In the genomic region with DNA sequence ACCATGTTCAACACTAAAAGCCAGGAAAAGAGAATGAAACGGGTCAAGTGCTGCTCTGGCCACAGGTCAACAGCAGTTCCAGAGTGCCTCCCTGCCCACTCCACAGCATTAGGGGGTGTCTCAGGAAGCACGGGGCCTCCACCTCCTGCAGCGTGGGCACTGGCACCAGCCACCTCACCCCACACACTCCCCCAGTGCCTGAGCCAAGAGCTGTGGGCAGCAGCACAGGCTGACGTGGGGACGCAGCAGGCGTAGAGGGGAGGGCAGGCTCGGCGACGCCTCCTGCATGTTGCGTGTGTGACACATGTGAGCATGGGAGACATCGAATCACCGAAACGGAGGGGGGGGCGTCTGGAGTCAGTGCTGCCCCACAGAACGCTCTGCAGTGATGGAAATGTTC, we compare ENCODE assay signal across 21 cellular contexts. TPM values are rescaled to one million over a fixed set of nuclear protein-coding genes. Genes with fewer than 3 reads are reported as not detected.
"Had no signal": no experiment of that assay in that cellular context is flagged by ENCODE, and none has a peak within 500 bp of the region (broad histone marks: within the 10 kb centered on the region; RNA-seq: fewer than 3 reads in every experiment).

No MANE protein-coding gene starts in this region.

- DNase-seq: effector memory CD8-positive, alpha-beta T cell; erythroblast; foreskin keratinocyte; immature natural killer cell; left cardiac atrium; mammary epithelial cell; naive thymus-derived CD4-positive, alpha-beta T cell; ovary; stimulated activated CD4-positive, alpha-beta T cell treated with anti-CD3 and anti-CD28 coated beads, Interleukin-4, amount 100 ng/mL, for 1 hour; stimulated activated CD8-positive, alpha-beta memory T cell treated with anti-CD3 and anti-CD28 coated beads, Interleukin-4, amount 100 ng/mL, for 48 hours; trophoblast cell had no signal

- H3K4me3 ChIP-seq: ovary, right atrium auricular region, thoracic aorta had no signal

- H3K27ac ChIP-seq: foreskin keratinocyte, ovary, right atrium auricular region, thoracic aorta had no signal

- H3K27me3 ChIP-seq: foreskin keratinocyte, ovary, right atrium auricular region had no signal

- H3K4me1 ChIP-seq: foreskin keratinocyte, right atrium auricular region had no signal

- H3K36me3 ChIP-seq: ovary had no signal

- H3K4me3 Mint-ChIP-seq: central memory CD8-positive, alpha-beta T cell; effector memory CD8-positive, alpha-beta T cell; immature natural killer cell; naive thymus-derived CD4-positive, alpha-beta T cell; stimulated activated memory B cell treated with anti-CD40 and anti-IgM and Interleukin-4, amounts not matched to agents 10 μg/mL and 1 μg/mL and 100 μg/mL, for 72 hours; stimulated activated naive CD8-positive, alpha-beta T cell treated with anti-CD3 and anti-CD28 coated beads, Interleukin-15, Interleukin-2, amounts not matched to agents 100 ng/mL and 50 ng/mL, for 24 hours had no signal

- ATAC-seq: effector memory CD8-positive, alpha-beta T cell; foreskin keratinocyte; left cardiac atrium; naive thymus-derived CD4-positive, alpha-beta T cell; stimulated activated memory B cell treated with anti-CD40 and anti-IgM and Interleukin-4, amounts not matched to agents 10 μg/mL and 1 μg/mL and 100 μg/mL, for 72 hours had no signal

- H3K4me1 Mint-ChIP-seq: stimulated activated memory B cell treated with anti-CD40 and anti-IgM and Interleukin-4, amounts not matched to agents 10 μg/mL and 1 μg/mL and 100 μg/mL, for 72 hours had no signal

- FAIRE-seq: endothelial cell of umbilical vein, keratinocyte had no signal

- H3K27ac Mint-ChIP-seq: effector memory CD8-positive, alpha-beta T cell; immature natural killer cell; naive thymus-derived CD4-positive, alpha-beta T cell; stimulated activated memory B cell treated with anti-CD40 and anti-IgM and Interleukin-4, amounts not matched to agents 10 μg/mL and 1 μg/mL and 100 μg/mL, for 72 hours; stimulated activated naive CD8-positive, alpha-beta T cell treated with anti-CD3 and anti-CD28 coated beads, Interleukin-15, Interleukin-2, amounts not matched to agents 100 ng/mL and 50 ng/mL, for 24 hours had no signal

- H3K9me3 Mint-ChIP-seq: central memory CD8-positive, alpha-beta T cell; effector memory CD8-positive, alpha-beta T cell; immature natural killer cell; naive thymus-derived CD4-positive, alpha-beta T cell; stimulated activated memory B cell treated with anti-CD40 and anti-IgM and Interleukin-4, amounts not matched to agents 10 μg/mL and 1 μg/mL and 100 μg/mL, for 72 hours; stimulated activated naive CD8-positive, alpha-beta T cell treated with anti-CD3 and anti-CD28 coated beads, Interleukin-15, Interleukin-2, amounts not matched to agents 100 ng/mL and 50 ng/mL, for 24 hours had no signal

- H3K9me3 ChIP-seq: ovary, right atrium auricular region, thoracic aorta had no signal

- H3K27me3 Mint-ChIP-seq: central memory CD8-positive, alpha-beta T cell; effector memory CD8-positive, alpha-beta T cell; naive thymus-derived CD4-positive, alpha-beta T cell; stimulated activated memory B cell treated with anti-CD40 and anti-IgM and Interleukin-4, amounts not matched to agents 10 μg/mL and 1 μg/mL and 100 μg/mL, for 72 hours; stimulated activated naive CD8-positive, alpha-beta T cell treated with anti-CD3 and anti-CD28 coated beads, Interleukin-15, Interleukin-2, amounts not matched to agents 100 ng/mL and 50 ng/mL, for 24 hours had no signal

RNA-seq across cellular contexts. Expression of a gene that starts 50.2 kb away (rescaled TPM):
- total RNA-seq: liver, mesenteric fat pad had no signal
- polyA plus RNA-seq: immature natural killer cell, neural cell had no signal
